In genomic region chr18:6763524-6763923, GRCh38 we compare ENCODE assay signal across 26 cellular contexts. TPM values are rescaled to one million over a fixed set of nuclear protein-coding genes. Genes with fewer than 3 reads are reported as not detected.
"Had no signal": no experiment of that assay in that cellular context is flagged by ENCODE, and none has a peak within 500 bp of the region (broad histone marks: within the 10 kb centered on the region; RNA-seq: fewer than 3 reads in every experiment).

No MANE protein-coding gene starts in this region.

- DNase-seq: activated CD4-positive, alpha-beta T cell treated with anti-CD3 and anti-CD28 coated beads for 48 hours; activated CD4-positive, alpha-beta T cell treated with anti-CD3 and anti-CD28 coated beads, Interleukin-2, amount 50 U/mL, for 48 hours; activated CD8-positive, alpha-beta memory T cell treated with anti-CD3 and anti-CD28 coated beads, Interleukin-2, amount 50 U/mL, for 4 hours; activated gamma-delta T cell; activated naive CD4-positive, alpha-beta T cell treated with anti-CD3 and anti-CD28 coated beads, Interleukin-2, amount 10 ng/mL, durations not matched to agents 7 days and 5 days; activated naive CD8-positive, alpha-beta T cell treated with anti-CD3 and anti-CD28 coated beads, Interleukin-2, amount 10 ng/mL, durations not matched to agents 7 days and 5 days; activated T-cell treated with anti-CD3 and anti-CD28 coated beads, Interleukin-2, amount 50 U/mL, for 1 hour; central memory CD4-positive, alpha-beta T cell; foreskin melanocyte; left ventricle myocardium superior; naive thymus-derived CD8-positive, alpha-beta T cell; posterior cingulate gyrus; right lobe of liver; small intestine; stimulated activated CD4-positive, alpha-beta T cell treated with anti-CD3 and anti-CD28 coated beads, Interleukin-2, amount 100 ng/mL, for 24 hours; stimulated activated naive B cell treated with anti-CD40 and anti-IgM and Interleukin-4, amounts not matched to agents 10 μg/mL and 1 μg/mL and 100 μg/mL, for 72 hours; stomach; T-helper 1 cell; tibial artery; WERI-Rb-1 had no signal

- H3K27me3 ChIP-seq: ascending aorta, esophagus muscularis mucosa, right lobe of liver, stomach, tibial artery had no signal

- H3K4me1 ChIP-seq: ascending aorta, esophagus muscularis mucosa, right lobe of liver, stomach, tibial artery had no signal

- H3K36me3 Mint-ChIP-seq: activated naive CD4-positive, alpha-beta T cell treated with anti-CD3 and anti-CD28 coated beads, Interleukin-2, amount 10 ng/mL, durations not matched to agents 7 days and 5 days; activated naive CD8-positive, alpha-beta T cell treated with anti-CD3 and anti-CD28 coated beads, Interleukin-2, amount 10 ng/mL, durations not matched to agents 7 days and 5 days; naive thymus-derived CD8-positive, alpha-beta T cell; stimulated activated naive B cell treated with anti-CD40 and anti-IgM and Interleukin-4, amounts not matched to agents 10 μg/mL and 1 μg/mL and 100 μg/mL, for 72 hours had no signal

- H3K4me1 Mint-ChIP-seq: activated naive CD4-positive, alpha-beta T cell treated with anti-CD3 and anti-CD28 coated beads, Interleukin-2, amount 10 ng/mL, durations not matched to agents 7 days and 5 days; activated naive CD8-positive, alpha-beta T cell treated with anti-CD3 and anti-CD28 coated beads, Interleukin-2, amount 10 ng/mL, durations not matched to agents 7 days and 5 days; naive thymus-derived CD8-positive, alpha-beta T cell; stimulated activated naive B cell treated with anti-CD40 and anti-IgM and Interleukin-4, amounts not matched to agents 10 μg/mL and 1 μg/mL and 100 μg/mL, for 72 hours had no signal

- H3K27me3 Mint-ChIP-seq: activated naive CD4-positive, alpha-beta T cell treated with anti-CD3 and anti-CD28 coated beads, Interleukin-2, amount 10 ng/mL, durations not matched to agents 7 days and 5 days; activated naive CD8-positive, alpha-beta T cell treated with anti-CD3 and anti-CD28 coated beads, Interleukin-2, amount 10 ng/mL, durations not matched to agents 7 days and 5 days; dendritic cell treated with granulocyte-macrophage colony-stimulating factor and Interleukin-4, amounts not matched to agents 40 ng/mL and 50 ng/mL, for 4 days; naive thymus-derived CD8-positive, alpha-beta T cell; stimulated activated naive B cell treated with anti-CD40 and anti-IgM and Interleukin-4, amounts not matched to agents 10 μg/mL and 1 μg/mL and 100 μg/mL, for 72 hours had no signal

- H3K4me3 ChIP-seq: ascending aorta, esophagus muscularis mucosa, right lobe of liver, stomach, tibial artery had no signal

- H3K36me3 ChIP-seq: ascending aorta, esophagus muscularis mucosa, right lobe of liver, stomach, tibial artery, WERI-Rb-1 had no signal

- H3K27ac Mint-ChIP-seq: activated naive CD4-positive, alpha-beta T cell treated with anti-CD3 and anti-CD28 coated beads, Interleukin-2, amount 10 ng/mL, durations not matched to agents 7 days and 5 days; activated naive CD8-positive, alpha-beta T cell treated with anti-CD3 and anti-CD28 coated beads, Interleukin-2, amount 10 ng/mL, durations not matched to agents 7 days and 5 days; dendritic cell treated with granulocyte-macrophage colony-stimulating factor and Interleukin-4, amounts not matched to agents 40 ng/mL and 50 ng/mL, for 4 days; naive thymus-derived CD8-positive, alpha-beta T cell; stimulated activated naive B cell treated with anti-CD40 and anti-IgM and Interleukin-4, amounts not matched to agents 10 μg/mL and 1 μg/mL and 100 μg/mL, for 72 hours had no signal

- H3K27ac ChIP-seq: ascending aorta, esophagus muscularis mucosa, right lobe of liver, tibial artery, WERI-Rb-1 had no signal

- FAIRE-seq: islet of Langerhans, small intestine had no signal

- H3K9me3 ChIP-seq: ascending aorta, right lobe of liver, tibial artery had no signal

- H3K4me3 Mint-ChIP-seq: activated naive CD4-positive, alpha-beta T cell treated with anti-CD3 and anti-CD28 coated beads, Interleukin-2, amount 10 ng/mL, durations not matched to agents 7 days and 5 days; activated naive CD8-positive, alpha-beta T cell treated with anti-CD3 and anti-CD28 coated beads, Interleukin-2, amount 10 ng/mL, durations not matched to agents 7 days and 5 days; dendritic cell treated with granulocyte-macrophage colony-stimulating factor and Interleukin-4, amounts not matched to agents 40 ng/mL and 50 ng/mL, for 4 days; naive thymus-derived CD8-positive, alpha-beta T cell; stimulated activated naive B cell treated with anti-CD40 and anti-IgM and Interleukin-4, amounts not matched to agents 10 μg/mL and 1 μg/mL and 100 μg/mL, for 72 hours had no signal

- ATAC-seq: activated CD4-positive, CD25-positive, alpha-beta regulatory T cell treated with anti-CD3 and anti-CD28 coated beads, Interleukin-2, amount 50 U/mL, for 24 hours; left ventricle myocardium superior; naive thymus-derived CD8-positive, alpha-beta T cell; right lobe of liver; stimulated activated naive B cell treated with anti-CD40 and anti-IgM and Interleukin-4, amounts not matched to agents 10 μg/mL and 1 μg/mL and 100 μg/mL, for 72 hours had no signal

RNA-seq across cellular contexts. Expression of gene ARHGAP28, which starts 34.0 kb away (rescaled TPM):
- total RNA-seq: activated CD8-positive, alpha-beta memory T cell treated with anti-CD3 and anti-CD28 coated beads for 36 hours; activated naive CD8-positive, alpha-beta T cell treated with anti-CD3 and anti-CD28 coated beads, Interleukin-2, amount 10 ng/mL, durations not matched to agents 7 days and 5 days; naive thymus-derived CD8-positive, alpha-beta T cell had no signal
- polyA plus RNA-seq: naive thymus-derived CD8-positive, alpha-beta T cell had no signal
